In the genomic region with DNA sequence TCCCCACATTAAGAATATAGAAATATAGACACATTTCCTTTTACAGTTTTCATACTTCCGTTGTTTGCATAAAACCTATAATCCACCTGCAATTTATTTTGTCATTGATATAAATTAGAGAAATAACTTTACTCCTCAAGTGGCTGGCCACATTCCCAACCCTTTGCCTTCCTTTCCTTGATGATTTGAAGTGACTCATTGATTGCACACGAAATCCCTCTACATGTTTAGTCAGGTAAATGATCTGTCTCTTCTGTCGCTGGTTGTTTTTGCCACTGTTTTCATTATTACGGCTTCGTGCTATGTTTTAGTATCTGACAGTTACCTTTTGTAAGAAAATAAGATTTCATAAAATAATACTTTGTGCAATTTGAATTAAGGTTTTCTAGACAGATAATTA, we compare ENCODE assay signal across 15 cellular contexts.
"Had no signal": no experiment of that assay in that cellular context is flagged by ENCODE, and none has a peak within 500 bp of the region (broad histone marks: within the 10 kb centered on the region; RNA-seq: fewer than 3 reads in every experiment).

No MANE protein-coding gene starts in this region.

- H3K4me3 ChIP-seq: cardiac muscle cell, dorsolateral prefrontal cortex, lower lobe of right lung, ovary, thoracic aorta, upper lobe of right lung had no signal

- H3K9me3 Mint-ChIP-seq: endodermal cell had no signal

- H3K4me3 Mint-ChIP-seq: endodermal cell, mesothelial cell of epicardium had no signal

- H3K27ac Mint-ChIP-seq: endodermal cell, mesothelial cell of epicardium had no signal

- H3K9me3 ChIP-seq: lower lobe of right lung, ovary, thoracic aorta, upper lobe of right lung had no signal

- ATAC-seq: left colon, lower lobe of right lung, upper lobe of right lung had no signal

- DNase-seq: activated CD4-positive, CD25-positive, alpha-beta regulatory T cell treated with anti-CD3 and anti-CD28 coated beads, Interleukin-2, amount 50 U/mL, for 72 hours; activated naive CD4-positive, alpha-beta T cell treated with Interleukin-2 at 50 U/mL for 16 hours; anterior cingulate cortex; dorsolateral prefrontal cortex; endodermal cell; head of caudate nucleus; left colon; lower lobe of right lung; ovary; stimulated activated CD4-positive, alpha-beta T cell treated with anti-CD3 and anti-CD28 coated beads, Interleukin-12 subunit alpha, Interleukin-12 subunit beta, amount 100 ng/mL, for 4 hours; stimulated activated CD4-positive, alpha-beta T cell treated with anti-CD3 and anti-CD28 coated beads, Interleukin-2, amount 100 ng/mL, for 24 hours; upper lobe of right lung had no signal

- H3K4me1 ChIP-seq: lower lobe of right lung, upper lobe of right lung had no signal

- H3K27ac ChIP-seq: cardiac muscle cell, dorsolateral prefrontal cortex, lower lobe of right lung, ovary, thoracic aorta, upper lobe of right lung had no signal

- H3K36me3 ChIP-seq: cardiac muscle cell, lower lobe of right lung, ovary, thoracic aorta, upper lobe of right lung had no signal

- H3K27me3 ChIP-seq: cardiac muscle cell, ovary, upper lobe of right lung had no signal
